10 cellular contexts compared by ENCODE assay signal in the genomic region with DNA sequence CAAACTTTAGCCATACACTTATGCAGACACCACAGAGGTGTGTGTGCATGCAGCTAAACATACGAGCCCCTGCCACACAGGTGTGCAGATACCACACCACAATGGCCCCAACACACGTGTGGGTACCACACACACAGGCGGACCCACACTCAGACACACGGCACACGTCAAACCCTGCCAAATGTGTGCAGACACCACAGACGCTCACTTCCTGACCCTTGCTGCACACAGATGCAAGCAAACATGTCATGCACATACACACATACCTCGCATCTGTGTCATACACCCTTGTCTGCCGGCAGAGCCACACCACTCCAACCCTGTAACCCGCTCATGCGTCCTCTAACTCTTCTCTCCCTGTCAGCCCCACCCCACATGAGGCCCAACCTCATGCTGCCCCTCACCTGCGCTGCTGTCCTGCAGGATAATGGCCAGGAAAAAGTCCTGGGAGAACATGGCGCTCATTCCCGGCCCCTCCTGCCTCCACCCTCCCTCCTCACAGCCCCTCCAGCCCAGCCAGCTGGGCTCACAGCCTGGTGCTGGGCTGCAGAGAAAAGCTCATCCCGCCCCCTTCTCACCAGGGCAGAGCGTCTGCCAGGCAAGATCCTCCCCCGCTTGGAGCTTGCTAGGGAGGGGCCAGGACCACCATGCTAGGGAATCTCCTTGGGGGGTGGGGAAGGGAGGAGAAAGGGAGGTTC. TPM values are rescaled to one million over a fixed set of nuclear protein-coding genes. Genes with fewer than 3 reads are reported as not detected.
DNase-seq lines count a peak whose midpoint lies in the region; ATAC-seq and TF ChIP-seq lines count a peak whose summit lies in the region.
"Had no signal": no experiment of that assay in that cellular context is flagged by ENCODE, and none has a peak within 500 bp of the region (broad histone marks: within the 10 kb centered on the region; RNA-seq: fewer than 3 reads in every experiment).

No MANE protein-coding gene starts in this region.

- in situ Hi-C loops in G401 (cut with HindIII; ENCODE audit: low sequenced_read_pairs): loop anchor here (5.0 kb wide), 1 partner anchor 38 kb away; a partner anchor contains a TSS

- 49 to 60% (median 52%) methylated on average over 16 of the region's 16 CpGs for WGBS in ovary, 3 donors

- H3K36me3 Mint-ChIP-seq in activated naive CD4-positive, alpha-beta T cell treated with anti-CD3 and anti-CD28 coated beads, Interleukin-2, amount 50 U/mL, for 72 hours: peaks cover 6 to 20% of the 10 kb centered on the region in 2 donors

- DNase-seq in AG04449 (ENCODE audit: low read depth, low spot score) (peak; percentile 17), G401 (ENCODE audit: low spot score) (peak; percentile 73), ovary (no peak), DMS53 treated with DMSO at 0.1 percent for 48 hours (lab: John Stamatoyannopoulos, UW; ENCODE audit: unreplicated experiment) (no peak)
- DNase-seq in activated naive CD4-positive, alpha-beta T cell treated with anti-CD3 and anti-CD28 coated beads, Interleukin-2, amount 50 U/mL, for 72 hours (ENCODE audit: low spot score in 2 of 2): no peak

- H3K27me3 ChIP-seq in iPS-20b (ENCODE audit: insufficient read depth, low read length) (no peaks in the 10 kb centered on the region), ovary (no peaks in the 10 kb centered on the region)

- TF ChIP-seq POLR2A in ovary (IDR thresholded peaks at IDR 0.05): no peak

- H3K36me3 ChIP-seq in iPS-20b (ENCODE audit: insufficient read depth, low read depth, low read length) (0 out of 2 replicates have a peak, but pooled peaks cover 5% of the 10 kb centered on the region), ovary (no peaks in the 10 kb centered on the region)

- intact Hi-C loops in ovary (cut with DNase I): no loop called here

- POLR2A ChIA-PET in AG04449 (lab: Yijun Ruan, JAX): no interaction called here

- no peaks in the 10 kb centered on the region; the same call in 1 of the 2 replicates for H3K9me3 ChIP-seq in iPS-20b (ENCODE audit: insufficient read depth, low read depth, low read length)
- H3K9me3 ChIP-seq in ovary: no peaks in the 10 kb centered on the region

- TF ChIP-seq EP300 in ovary (IDR thresholded peaks at IDR 0.05): no peak

- no peak for TF ChIP-seq CTCF in AG04449 (IDR thresholded peaks at IDR 0.05; ENCODE audit: insufficient read depth, low read length, missing control alignments)
- no peak for TF ChIP-seq CTCF in ovary (IDR thresholded peaks at IDR 0.05)

- CTCF ChIA-PET in AG04449 (lab: Yijun Ruan, JAX): interaction anchor here (1.0 to 2.8 kb wide), 3 partner anchors 26 to 39 kb away, joined by 6 to 19 read pairs (median 10); no protein-coding TSS in a partner anchor

- peak overlapping the region in 1 of 2 donors; percentile 3 for H3K27ac Mint-ChIP-seq in activated naive CD4-positive, alpha-beta T cell treated with anti-CD3 and anti-CD28 coated beads, Interleukin-2, amount 50 U/mL, for 72 hours

- H3K9me3 Mint-ChIP-seq in activated naive CD4-positive, alpha-beta T cell treated with anti-CD3 and anti-CD28 coated beads, Interleukin-2, amount 50 U/mL, for 72 hours: no peaks in the 10 kb centered on the region

- H3K4me3 ChIP-seq in AG04449 (ENCODE audit: low read depth, low read length) (no peak overlapping the region), iPS-20b (ENCODE audit: low read length) (peak overlapping the region; percentile 25; the same call in 1 of the 2 replicates), ovary (no peak overlapping the region)

- H3K9ac ChIP-seq in iPS-20b (ENCODE audit: low read depth, low read length): no peak overlapping the region

- H3K4me1 ChIP-seq in iPS-20b (ENCODE audit: insufficient read depth, low read length) (peaks cover 8% of the 10 kb centered on the region; the same call in 1 of the 2 replicates), ovary (ENCODE audit: insufficient read depth) (peaks cover 5% of the 10 kb centered on the region)

- peak; percentile 23 to 36 for ATAC-seq in activated naive CD4-positive, alpha-beta T cell treated with anti-CD3 and anti-CD28 coated beads, Interleukin-2, amount 50 U/mL, for 72 hours
- ATAC-seq in HG02885 (IDR thresholded peaks at IDR 0.05; ENCODE audit: poor library complexity, unreplicated experiment) (no peak), HG02642 (IDR thresholded peaks at IDR 0.05; ENCODE audit: poor library complexity, unreplicated experiment) (no peak)

- H3K27ac ChIP-seq in iPS-20b (ENCODE audit: low read length) (no peak overlapping the region), ovary (no peak overlapping the region)
- H3K27ac ChIP-seq: epithelial cell of prostate, VCaP had no signal

RNA-seq across cellular contexts. Expression of a gene that starts 14.2 kb away (rescaled TPM):
- total RNA-seq in G401 (2014; rRNA removed; shearing (Covaris generic)): 7.3 and 14.1 TPM in 2 replicates
- total RNA-seq in activated naive CD4-positive, alpha-beta T cell treated with anti-CD3 and anti-CD28 coated beads, Interleukin-2, amount 50 U/mL, for 72 hours: 10 to 100 TPM; 13.1 to 24.8 TPM
- total RNA-seq in ovary: 10 to 100 TPM; 12.9 to 35.4 (median 30.7) TPM
- polyA plus RNA-seq in ovary: 10 to 100 TPM; 16.8 to 50.5 TPM

RNA-seq across cellular contexts. Expression of a gene that starts 14.4 kb away (rescaled TPM):
- 41.4 and 44.6 TPM in 2 replicates for total RNA-seq in G401 (2014; rRNA removed; shearing (Covaris generic))
- 10 to 100 TPM; 40.0 to 72.5 TPM for total RNA-seq in activated naive CD4-positive, alpha-beta T cell treated with anti-CD3 and anti-CD28 coated beads, Interleukin-2, amount 50 U/mL, for 72 hours
- 10 to 100 TPM; 50.1 to 90.9 (median 60.4) TPM for total RNA-seq in ovary
- 10 to 100 TPM; 34.1 to 57.7 TPM for polyA plus RNA-seq in ovary

RNA-seq across cellular contexts. Expression of a gene that starts 36.3 kb away (rescaled TPM):
- total RNA-seq in G401 (2014; rRNA removed; shearing (Covaris generic)): not detected in 2 replicates
- under 1 TPM; 0.41 to 0.55 TPM for total RNA-seq in activated naive CD4-positive, alpha-beta T cell treated with anti-CD3 and anti-CD28 coated beads, Interleukin-2, amount 50 U/mL, for 72 hours
- 1 to 10 TPM in 5 of 7 donors, under 1 TPM in 2; 0.46 to 4.1 (median 2.4) TPM for total RNA-seq in ovary
- polyA plus RNA-seq in ovary: 1 to 10 TPM in 1 of 2 donors, under 1 TPM in 1; 0.48 to 1.1 TPM

Comparison
In these comparisons a context has a peak if more than half of its experiments do, and no peak if none do; other contexts are left out.
1. DNase-seq: peak in AG04449 (single experiment) and G401 (single experiment); none in activated naive CD4-positive, alpha-beta T cell treated with anti-CD3 and anti-CD28 coated beads, Interleukin-2, amount 50 U/mL, for 72 hours (0 of 2), ovary (0 of 5) and DMS53 treated with DMSO at 0.1 percent for 48 hours (single experiment).
2. ATAC-seq: peak in activated naive CD4-positive, alpha-beta T cell treated with anti-CD3 and anti-CD28 coated beads, Interleukin-2, amount 50 U/mL, for 72 hours (2 of 2); none in HG02885 (single experiment) and HG02642 (single experiment).